ENCODE assay signal across 9 cellular contexts in genomic region chr6:41428995-41429417, GRCh38.
DNase-seq lines count a peak whose midpoint lies in the region; ATAC-seq and TF ChIP-seq lines count a peak whose summit lies in the region.
"Had no signal": no experiment of that assay in that cellular context is flagged by ENCODE, and none has a peak within 500 bp of the region (broad histone marks: within the 10 kb centered on the region; RNA-seq: fewer than 3 reads in every experiment).

No MANE protein-coding gene starts in this region.

- no peak for ATAC-seq in GM21786 (IDR thresholded peaks at IDR 0.05; ENCODE audit: unreplicated experiment)

- peak overlapping the region in 1 of 2 donors; percentile 56 for H3K4me3 ChIP-seq in right atrium auricular region

- H3K9me3 ChIP-seq in right atrium auricular region, result no peaks in the 10 kb centered on the region
- H3K9me3 ChIP-seq: SJCRH30 had no signal

- DNase-seq in NCI-H748 (lab: John Stamatoyannopoulos, UW; ENCODE audit: unreplicated experiment) (peak; percentile 60), NCI-H748 treated with DMSO at 0.1 percent for 48 hours (lab: John Stamatoyannopoulos, UW) (no peak), right atrium auricular region (ENCODE audit: low spot score) (peak; percentile 79), foreskin melanocyte (no peak), DMS 273 (lab: John Stamatoyannopoulos, UW; ENCODE audit: unreplicated experiment) (no peak)
- DNase-seq in activated CD4-positive, alpha-beta T cell treated with anti-CD3 and anti-CD28 coated beads, Interleukin-2, amount 50 U/mL, for 4 hours, result peak; percentile 34 to 35
- DNase-seq in stimulated activated CD8-positive, alpha-beta memory T cell treated with anti-CD3 and anti-CD28 coated beads, Interleukin-15, amount 100 ng/mL, for 48 hours (ENCODE audit: low read depth in 2 of 2), result peak; percentile 40 to 42

- H3K36me3 ChIP-seq in right atrium auricular region, result no peaks in the 10 kb centered on the region
- H3K36me3 ChIP-seq: SJCRH30 had no signal

- no peak for TF ChIP-seq CTCF in right atrium auricular region (IDR thresholded peaks at IDR 0.05)

- H3K27ac ChIP-seq in right atrium auricular region, result peak overlapping the region; percentile 72 to 88
- H3K27ac ChIP-seq: SJCRH30 had no signal

- H3K27me3 ChIP-seq in right atrium auricular region, result no peaks in the 10 kb centered on the region

- peaks cover 0 to 34% of the 10 kb centered on the region in 2 donors for H3K4me1 ChIP-seq in right atrium auricular region

Comparison
In these comparisons a context has a peak if more than half of its experiments do, and no peak if none do; other contexts are left out.
1. DNase-seq: peak in NCI-H748 (single experiment), activated CD4-positive, alpha-beta T cell treated with anti-CD3 and anti-CD28 coated beads, Interleukin-2, amount 50 U/mL, for 4 hours (2 of 2), right atrium auricular region (single experiment) and stimulated activated CD8-positive, alpha-beta memory T cell treated with anti-CD3 and anti-CD28 coated beads, Interleukin-15, amount 100 ng/mL, for 48 hours (2 of 2); none in NCI-H748 treated with DMSO at 0.1 percent for 48 hours (single experiment), foreskin melanocyte (single experiment) and DMS 273 (single experiment).